1 cellular context compared by ENCODE assay signal in genomic region chr11:12815931-12816494, GRCh38.
TF ChIP-seq lines count a peak whose summit lies in the region.

No MANE protein-coding gene starts in this region.

TF ChIP-seq in H1, 55 proteins besides CTCF, POLR2A, EP300 and RAD21 (continued from another document):
- TF ChIP-seq BACH1 (IDR thresholded peaks at IDR 0.05; ENCODE audit: low read length) (no peak), HDAC2 (IDR thresholded peaks at IDR 0.05; ENCODE audit: borderline replicate concordance in 1 of 2, low read depth in 2 of 2, low read length in 2 of 2) (no peak), NANOG (IDR thresholded peaks at IDR 0.05; ENCODE audit: insufficient read depth, low read depth, low read length, poor library complexity, severe bottlenecking) (no peak), JUND (IDR thresholded peaks at IDR 0.05; ENCODE audit: low read length) (no peak), EGR1 (IDR thresholded peaks at IDR 0.05; ENCODE audit: borderline replicate concordance, low read depth, low read length) (no peak)
- TF ChIP-seq, protein P1, sequence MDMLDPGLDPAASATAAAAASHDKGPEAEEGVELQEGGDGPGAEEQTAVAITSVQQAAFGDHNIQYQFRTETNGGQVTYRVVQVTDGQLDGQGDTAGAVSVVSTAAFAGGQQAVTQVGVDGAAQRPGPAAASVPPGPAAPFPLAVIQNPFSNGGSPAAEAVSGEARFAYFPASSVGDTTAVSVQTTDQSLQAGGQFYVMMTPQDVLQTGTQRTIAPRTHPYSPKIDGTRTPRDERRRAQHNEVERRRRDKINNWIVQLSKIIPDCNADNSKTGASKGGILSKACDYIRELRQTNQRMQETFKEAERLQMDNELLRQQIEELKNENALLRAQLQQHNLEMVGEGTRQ (IDR thresholded peaks at IDR 0.05; ENCODE audit: low read length) = no peak
